13 cellular contexts compared by ENCODE assay signal in the genomic region with DNA sequence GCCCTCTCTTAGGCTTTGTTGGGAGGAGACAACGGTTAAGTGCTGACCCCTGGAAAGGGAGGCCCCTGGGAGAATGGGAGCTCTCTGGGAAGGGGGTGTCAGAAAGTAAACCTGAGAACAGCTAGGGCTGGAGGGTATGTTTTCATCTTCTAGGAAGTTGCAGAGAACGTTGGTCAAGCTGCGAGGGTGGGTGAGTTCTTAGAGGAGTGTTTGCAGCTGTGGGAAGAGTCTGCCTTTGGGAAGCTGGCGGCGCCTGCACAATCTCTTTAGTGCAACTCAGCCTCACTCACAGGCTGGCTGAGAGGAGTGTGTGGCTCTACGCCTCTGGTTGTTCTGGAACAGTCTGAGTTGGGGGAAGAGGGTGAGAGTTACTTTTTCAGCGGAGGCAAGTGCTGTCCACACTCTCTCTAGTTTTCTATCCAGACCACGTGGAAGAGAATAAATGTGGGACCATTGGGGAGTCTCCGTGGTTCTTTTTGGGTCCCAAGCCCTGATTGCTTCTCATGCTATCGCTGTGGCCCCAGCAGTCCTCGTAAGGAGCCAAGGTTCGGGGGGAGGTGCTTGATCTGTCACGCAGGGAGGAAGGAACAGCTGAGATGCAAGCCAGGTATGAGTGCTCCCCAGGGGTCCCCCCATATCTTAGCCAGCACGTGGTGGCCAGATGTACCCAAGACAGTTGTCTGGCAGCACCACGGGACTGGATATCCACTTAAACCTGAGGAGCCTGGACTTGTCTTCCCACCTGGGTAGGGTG.
DNase-seq lines count a peak whose midpoint lies in the region; ATAC-seq, FAIRE-seq and TF ChIP-seq lines count a peak whose summit lies in the region.
"Had no signal": no experiment of that assay in that cellular context is flagged by ENCODE, and none has a peak within 500 bp of the region (broad histone marks: within the 10 kb centered on the region; RNA-seq: fewer than 3 reads in every experiment).

No MANE protein-coding gene starts in this region.

- ATAC-seq in GM18511 (IDR thresholded peaks at IDR 0.05; ENCODE audit: unreplicated experiment) (peak; percentile 50), GM21423 (IDR thresholded peaks at IDR 0.05; ENCODE audit: unreplicated experiment) (peak; percentile 19), HG03060 (IDR thresholded peaks at IDR 0.05; ENCODE audit: low read depth, unreplicated experiment) (peak; percentile 26), GM12878 (peak; percentile 63)
- ATAC-seq: CD8-positive, alpha-beta T cell had no signal

- H3K4me1 Mint-ChIP-seq in neural progenitor cell = no peaks in the 10 kb centered on the region

- H3K27ac Mint-ChIP-seq in neural progenitor cell = no peak overlapping the region
- H3K27ac Mint-ChIP-seq: activated naive CD8-positive, alpha-beta T cell treated with anti-CD3 and anti-CD28 coated beads, Interleukin-2, amount 10 ng/mL, durations not matched to agents 7 days and 5 days; CD8-positive, alpha-beta T cell had no signal

- H3K79me2 ChIP-seq in GM12878 (ENCODE audit: control insufficient read depth, insufficient read depth, low read length) (peaks cover 5% of the 10 kb centered on the region), neural progenitor cell (ENCODE audit: low read depth) (no peaks in the 10 kb centered on the region)

- no peaks in the 10 kb centered on the region for H4K20me1 ChIP-seq in GM12878 (ENCODE audit: control insufficient read depth, insufficient read depth)
- no peaks in the 10 kb centered on the region for H4K20me1 ChIP-seq in neural progenitor cell (ENCODE audit: low read depth)

- H3K36me3 Mint-ChIP-seq in neural progenitor cell = no peaks in the 10 kb centered on the region
- H3K36me3 Mint-ChIP-seq: activated naive CD8-positive, alpha-beta T cell treated with anti-CD3 and anti-CD28 coated beads, Interleukin-2, amount 10 ng/mL, durations not matched to agents 7 days and 5 days; CD8-positive, alpha-beta T cell had no signal

- TF ChIP-seq RAD21 in GM12878 (IDR thresholded peaks at IDR 0.05; ENCODE audit: insufficient read depth, low read depth, low read length) = no peak

- TF ChIP-seq CTCF in GM12878 (IDR thresholded peaks at IDR 0.05 in 2 of 3, conservative IDR thresholded peaks at IDR 0.05 in 1 of 3; ENCODE audit: control insufficient read depth in 2 of 3, extremely low read depth in 1 of 3, insufficient read depth in 1 of 3, low read depth in 3 of 3, low read length in 3 of 3) = no peak
- TF ChIP-seq CTCF in neural progenitor cell (IDR thresholded peaks at IDR 0.05) = no peak
- TF ChIP-seq CTCF in esophagus muscularis mucosa (IDR thresholded peaks at IDR 0.05) = no peak

- peaks cover 64% of the 10 kb centered on the region for H3K4me1 ChIP-seq in GM12878 (ENCODE audit: control insufficient read depth, insufficient read depth, low read length)
- H3K4me1 ChIP-seq in neural progenitor cell = no peaks in the 10 kb centered on the region
- H3K4me1 ChIP-seq in esophagus muscularis mucosa = no peaks in the 10 kb centered on the region
- H3K4me1 ChIP-seq: sigmoid colon had no signal

- peak overlapping the region; percentile 86 for H3K9ac ChIP-seq in GM12878 (ENCODE audit: control insufficient read depth, insufficient read depth, low read length)
- no peak overlapping the region for H3K9ac ChIP-seq in neural progenitor cell

- H3K27me3 Mint-ChIP-seq in neural progenitor cell (ENCODE audit: insufficient read depth, low read depth) = peaks cover under 1% of the 10 kb centered on the region
- H3K27me3 Mint-ChIP-seq: activated naive CD8-positive, alpha-beta T cell treated with anti-CD3 and anti-CD28 coated beads, Interleukin-2, amount 10 ng/mL, durations not matched to agents 7 days and 5 days had no signal

- H3K9me3 ChIP-seq in GM12878 (replicated peaks; ENCODE audit: control insufficient read depth, insufficient read depth, low read length) (peaks cover 34% of the 10 kb centered on the region), neural progenitor cell (ENCODE audit: low read depth) (peaks cover 7% of the 10 kb centered on the region), esophagus muscularis mucosa (peaks cover 0 to 2% (median 0%) of the 10 kb centered on the region in 4 donors)
- H3K9me3 ChIP-seq: sigmoid colon had no signal

- H3K27me3 ChIP-seq in GM12878 (replicated peaks in 1 of 2; ENCODE audit: control insufficient read depth in 2 of 2, insufficient read depth in 2 of 2, low read length in 1 of 2) (no peaks in the 10 kb centered on the region), neural progenitor cell (no peaks in the 10 kb centered on the region), esophagus muscularis mucosa (no peaks in the 10 kb centered on the region)
- H3K27me3 ChIP-seq: sigmoid colon had no signal

- H2AFZ ChIP-seq in GM12878 (ENCODE audit: control insufficient read depth, low read depth, low read length) (no peak overlapping the region), neural progenitor cell (replicated peaks) (no peak overlapping the region)

- H3K4me3 ChIP-seq in GM12878 (peak overlapping the region; percentile 48; the same call in 1 of the 2 replicates), neural progenitor cell (no peak overlapping the region), esophagus muscularis mucosa (no peak overlapping the region)
- H3K4me3 ChIP-seq: sigmoid colon had no signal

- H3K36me3 ChIP-seq in GM12878 (ENCODE audit: control insufficient read depth in 2 of 2, insufficient read depth in 2 of 2, low read length in 1 of 2) (no peaks in the 10 kb centered on the region), neural progenitor cell (no peaks in the 10 kb centered on the region), esophagus muscularis mucosa (no peaks in the 10 kb centered on the region)
- H3K36me3 ChIP-seq: sigmoid colon had no signal

- H3K4me3 Mint-ChIP-seq in neural progenitor cell = no peak overlapping the region
- H3K4me3 Mint-ChIP-seq: activated naive CD8-positive, alpha-beta T cell treated with anti-CD3 and anti-CD28 coated beads, Interleukin-2, amount 10 ng/mL, durations not matched to agents 7 days and 5 days; CD8-positive, alpha-beta T cell had no signal

- DNase-seq in GM12878 (ENCODE audit: low read depth, low spot score) = peak; percentile 62
- DNase-seq in NCI-H2196 treated with DMSO at 0.1 percent for 48 hours (lab: John Stamatoyannopoulos, UW; ENCODE audit: unreplicated experiment) = no peak
- DNase-seq in neural progenitor cell (ENCODE audit: low spot score) = no peak
- DNase-seq in esophagus muscularis mucosa (ENCODE audit: extremely low spot score) = no peak
- no peak for DNase-seq in NCI-H1417 treated with DMSO at 0.1 percent for 48 hours (lab: John Stamatoyannopoulos, UW)
- DNase-seq: activated CD4-positive, alpha-beta T cell treated with anti-CD3 and anti-CD28 coated beads, Interleukin-2, amount 50 U/mL, for 48 hours; activated naive CD8-positive, alpha-beta T cell treated with anti-CD3 and anti-CD28 coated beads, Interleukin-2, amount 10 ng/mL, durations not matched to agents 7 days and 5 days; CD8-positive, alpha-beta T cell; NCI-H446 treated with DMSO at 0.1 percent for 48 hours; sigmoid colon had no signal

- 23% methylated on average over 15 of the region's 15 CpGs for WGBS in GM12878 (ENCODE audit: insufficient coverage, insufficient replicate concordance, low lambda C conversion rate, missing lambda C conversion rate)
- whole genome bisulfite sequencing in esophagus muscularis mucosa = 70% methylated on average over 15 of the region's 15 CpGs

- POLR2A ChIA-PET in GM12878 (lab: Charles Lee) = interaction anchor here (0.9 to 2.1 kb wide), 3 partner anchors 11 to 238 kb away, joined by 3 to 12 read pairs (median 3); a partner anchor contains a TSS

- FAIRE-seq in GM12878 (lab: Jason Lieb, UNC) = no peak

- H3K27ac ChIP-seq in GM12878 (ENCODE audit: control insufficient read depth, insufficient read depth) (peak overlapping the region; percentile 99), neural progenitor cell (no peak overlapping the region), esophagus muscularis mucosa (replicated peaks in 1 of 4) (no peak overlapping the region)
- H3K27ac ChIP-seq: sigmoid colon had no signal

- RAD21 ChIA-PET in GM12878 (lab: Charles Lee; ENCODE audit: unreplicated experiment) = interaction anchor here (0.9 to 2.4 kb wide), 6 partner anchors 11 to 237 kb away, joined by 3 to 29 read pairs (median 6); a partner anchor contains a TSS

- TF ChIP-seq POLR2A in GM12878 (IDR thresholded peaks at IDR 0.05; ENCODE audit: low read depth, low read length) (no peak; the same call in 1 of the 2 replicates), esophagus muscularis mucosa (IDR thresholded peaks at IDR 0.05; ENCODE audit: low read depth) (no peak)

- BruUV-seq in GM12878 (replicated peaks; lab: Mats Ljungman, UMichigan) = TSS peak; percentile 95

- H3K9me3 Mint-ChIP-seq in neural progenitor cell = peaks cover 21% of the 10 kb centered on the region

- H3F3A ChIP-seq in neural progenitor cell (ENCODE audit: low read depth) = no peaks in the 10 kb centered on the region

- TF ChIP-seq EP300 in GM12878 (IDR thresholded peaks at IDR 0.05; ENCODE audit: borderline replicate concordance in 1 of 2, control insufficient read depth in 1 of 2, low read depth in 2 of 2, low read length in 2 of 2) = no peak; a peak in 1 of 4 replicates
- no peak for TF ChIP-seq EP300 in esophagus muscularis mucosa (IDR thresholded peaks at IDR 0.05)

- H3K4me2 ChIP-seq in GM12878 (ENCODE audit: control insufficient read depth, insufficient read depth) = peak overlapping the region; percentile 78
- H3K4me2 ChIP-seq in neural progenitor cell = no peak overlapping the region

- in situ Hi-C loops in GM12878 (cut with MboI) = loop anchor here (5.0 to 10.0 kb wide), 5 partner anchors 161 to 1333 kb away; a partner anchor contains a TSS

- intact Hi-C loops in GM12878 (cut with micrococcal nuclease; ENCODE audit: unreplicated experiment) (loop anchor here (1.0 to 5.0 kb wide), 8 partner anchors 11 to 259 kb away; a partner anchor contains a TSS), esophagus muscularis mucosa (cut with DNase I) (loop anchor here (5.0 kb wide), 1 partner anchor 154 kb away; no protein-coding TSS in a partner anchor)

- CTCF ChIA-PET in GM12878 (lab: Yijun Ruan, JAX) = interaction anchor here (0.7 to 2.0 kb wide), 5 partner anchors 10 to 348 kb away, joined by 3 to 13 read pairs (median 4); no protein-coding TSS in a partner anchor

- SMC1A ChIA-PET in GM12878 (lab: Charles Lee; ENCODE audit: uncharacterized antibody, unreplicated experiment) = interaction anchor here (0.8 to 2.2 kb wide), 8 partner anchors 11 to 236 kb away, joined by 3 to 43 read pairs (median 4); a partner anchor contains a TSS

TF ChIP-seq in GM12878, 131 proteins besides CTCF, POLR2A, EP300 and RAD21 (continues in another document):
- no peak for TF ChIP-seq BRCA1 (IDR thresholded peaks at IDR 0.05; ENCODE audit: low read depth, low read length)
- peak; percentile 41; the same call in 1 of the 2 replicates for TF ChIP-seq POLR2AphosphoS2 (IDR thresholded peaks at IDR 0.05; ENCODE audit: low read depth, low read length)
- TF ChIP-seq HDAC6 (IDR thresholded peaks at IDR 0.05; ENCODE audit: unreplicated experiment) = no peak
- TF ChIP-seq, protein P1, sequence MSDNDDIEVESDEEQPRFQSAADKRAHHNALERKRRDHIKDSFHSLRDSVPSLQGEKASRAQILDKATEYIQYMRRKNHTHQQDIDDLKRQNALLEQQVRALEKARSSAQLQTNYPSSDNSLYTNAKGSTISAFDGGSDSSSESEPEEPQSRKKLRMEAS (IDR thresholded peaks at IDR 0.05; ENCODE audit: low read depth, low read length) = 0 out of 2 replicates have a peak, but pooled peaks have one; percentile 63
- TF ChIP-seq CHD4 (IDR thresholded peaks at IDR 0.05) = no peak
